ENCODE assay signal across 8 cellular contexts in genomic region chr13:23466144-23467002, GRCh38. TPM values are rescaled to one million over a fixed set of nuclear protein-coding genes. Genes with fewer than 3 reads are reported as not detected.
DNase-seq lines count a peak whose midpoint lies in the region; ATAC-seq, FAIRE-seq and TF ChIP-seq lines count a peak whose summit lies in the region.

No MANE protein-coding gene starts in this region.

- H3K27me3 ChIP-seq in stomach, result no peaks in the 10 kb centered on the region

- H3K4me1 Mint-ChIP-seq in nephron progenitor cell, result peaks cover 57% of the 10 kb centered on the region

- peaks cover 0 to 30% (median 17%) of the 10 kb centered on the region in 4 donors for H3K4me1 ChIP-seq in stomach

- TF ChIP-seq CTCF in fibroblast of pulmonary artery (IDR thresholded peaks at IDR 0.05; ENCODE audit: low read length, missing control alignments) (peak; percentile 59), nephron progenitor cell (IDR thresholded peaks at IDR 0.05) (peak; percentile 48), stomach (IDR thresholded peaks at IDR 0.05) (peak in 5 of 7 experiments; percentile 37 to 60 (median 48))

- peak; percentile 82 for ATAC-seq in GM21360 (IDR thresholded peaks at IDR 0.05; ENCODE audit: unreplicated experiment)

- H3K9me3 Mint-ChIP-seq in nephron progenitor cell, result peaks cover 32% of the 10 kb centered on the region

- peak; percentile 75 for DNase-seq in Caki2 (ENCODE audit: low read depth)
- DNase-seq in HT1080 (ENCODE audit: low read depth), result peak; percentile 72
- peak; percentile 74 for DNase-seq in RCC 7860 (ENCODE audit: low spot score)
- peak; percentile 34 for DNase-seq in activated T-helper 9 cell treated with anti-CD3 and anti-CD28 coated beads, Interleukin-2, amount 50 U/mL, for 16 hours (ENCODE audit: low read depth)
- DNase-seq in fibroblast of pulmonary artery (ENCODE audit: low read depth), result peak; percentile 87
- DNase-seq in nephron progenitor cell, result peak; percentile 68
- peak; percentile 61 for DNase-seq in stomach

- peaks cover 17% of the 10 kb centered on the region for H3K36me3 Mint-ChIP-seq in nephron progenitor cell (ENCODE audit: low read depth)

- peaks cover 3% of the 10 kb centered on the region for H3K27me3 Mint-ChIP-seq in nephron progenitor cell (ENCODE audit: low read depth, poor library complexity)

- no peak for TF ChIP-seq EP300 in stomach (IDR thresholded peaks at IDR 0.05)

- H3K36me3 ChIP-seq in stomach, result no peaks in the 10 kb centered on the region

- H3K27ac ChIP-seq in stomach, result peak overlapping the region; percentile 56 to 83 (median 76)

- no peaks in the 10 kb centered on the region for H3K9me3 ChIP-seq in stomach

- in situ Hi-C loops in Caki2 (cut with HindIII; ENCODE audit: low pct_unique_long_range_greater_than_20kb, low sequenced_read_pairs), result no loop called here

- TF ChIP-seq POLR2A in stomach (IDR thresholded peaks at IDR 0.05), result no peak

- H3K4me3 Mint-ChIP-seq in nephron progenitor cell, result peak overlapping the region; percentile 77

- H3K4me3 ChIP-seq in fibroblast of pulmonary artery (replicated peaks; ENCODE audit: low read depth, low read length) (peak overlapping the region; percentile 52), stomach (peak overlapping the region; percentile 51 to 57 (median 52))

- FAIRE-seq in RCC 7860 (lab: Jason Lieb, UNC), result peak; percentile 61

- intact Hi-C loops in stomach (cut with DNase I; ENCODE audit: low total_unique reads), result loop anchor here (10.0 kb wide), 2 partner anchors 248 to 408 kb away; no protein-coding TSS in a partner anchor

- no peak overlapping the region for H3K27ac Mint-ChIP-seq in nephron progenitor cell

- WGBS in stomach, 5 donors, result 2 to 3% (median 2%) methylated on average over 28 to 64 of the region's 64 CpGs

RNA-seq across cellular contexts. Expression of gene SACS, which starts 32.9 kb away (rescaled TPM):
- total RNA-seq in Caki2 (2014; rRNA removed; shearing (Covaris generic); ENCODE audit: low replicate concordance), result 10.4 and 12.3 TPM in 2 replicates
- total RNA-seq in HT1080 (2014; rRNA removed; shearing (Covaris generic)), result 56.0 and 73.0 TPM in 2 replicates
- 17.8 and 27.7 TPM in 2 replicates for polyA plus RNA-seq in HT1080 (2015; cell fraction: cytosol; rRNA removed)
- 74.5 and 83.0 TPM in 2 replicates for polyA plus RNA-seq in HT1080 (2015; cell fraction: nucleus; rRNA removed)
- total RNA-seq in stomach, result 10 to 100 TPM in 3 of 5 donors, 1 to 10 TPM in 2; 1.4 to 34.0 (median 11.2) TPM
- 1 to 10 TPM; 1.1 to 3.4 (median 1.5) TPM for polyA plus RNA-seq in stomach

Comparison
In these comparisons a context has a peak if more than half of its experiments do, and no peak if none do; other contexts are left out.
1. Peak in every context shown above with its lines: DNase-seq, ATAC-seq, H3K4me3 ChIP-seq and H3K27ac ChIP-seq.
2. DNase-seq: peak in every context shown above with its lines; median percentile 87 in fibroblast of pulmonary artery; 75 in Caki2; 74 in RCC 7860; 72 in HT1080; 68 in nephron progenitor cell; 61 in stomach; 34 in activated T-helper 9 cell treated with anti-CD3 and anti-CD28 coated beads, Interleukin-2, amount 50 U/mL, for 16 hours.